Comparison of ENCODE assay signal across 8 cellular contexts in genomic region chr7:153381275-153382119, GRCh38.
A peak's percentile ranks its signal among the peaks of the same experiment; 100 is the strongest.
DNase-seq lines count a peak whose midpoint lies in the region; ATAC-seq and TF ChIP-seq lines count a peak whose summit lies in the region.

No MANE protein-coding gene starts in this region.

- H3K4me1 ChIP-seq in SJCRH30 (no peaks in the 10 kb centered on the region), heart right ventricle (peaks cover 0 to 4% (median 0%) of the 10 kb centered on the region in 9 donors), sigmoid colon (peaks cover 0 to 49% (median 34%) of the 10 kb centered on the region in 4 donors)

- TF ChIP-seq POLR2A in sigmoid colon (IDR thresholded peaks at IDR 0.05) = no peak

- TF ChIP-seq CTCF in heart right ventricle (IDR thresholded peaks at IDR 0.05) (peak; percentile 41 to 77 (median 70)), sigmoid colon (IDR thresholded peaks at IDR 0.05) (peak; percentile 91 to 97 (median 94))

- 21 to 24% methylated on average over 15 of the region's 15 CpGs for WGBS in heart right ventricle, 2 donors
- 25 to 31% methylated on average over 15 of the region's 15 CpGs for WGBS in sigmoid colon, 2 donors

- H3K36me3 ChIP-seq in SJCRH30 (no peaks in the 10 kb centered on the region), heart right ventricle (no peaks in the 10 kb centered on the region), sigmoid colon (no peaks in the 10 kb centered on the region)

- no peaks in the 10 kb centered on the region for H3K9me3 ChIP-seq in SJCRH30 (replicated peaks)
- H3K9me3 ChIP-seq in heart right ventricle = no peaks in the 10 kb centered on the region
- H3K9me3 ChIP-seq in sigmoid colon = no peaks in the 10 kb centered on the region

- no peak for TF ChIP-seq EP300 in sigmoid colon (IDR thresholded peaks at IDR 0.05)

- H3K4me3 ChIP-seq in SJCRH30 (no peak overlapping the region), heart right ventricle (peak overlapping the region in 1 of 10 donors; percentile 33), sigmoid colon (peak overlapping the region in 3 of 4 donors; percentile 10 to 30 (median 24))

- H3K27me3 ChIP-seq in SJCRH30 (peaks cover 12% of the 10 kb centered on the region; the same call in 1 of the 2 replicates), heart right ventricle (peaks cover 0 to 10% (median 0%) of the 10 kb centered on the region in 7 donors), sigmoid colon (no peaks in the 10 kb centered on the region)

- peak; percentile 6 for DNase-seq in activated T-cell treated with anti-CD3 and anti-CD28 coated beads for 48 hours (ENCODE audit: low read depth)
- no peak for DNase-seq in activated T-cell treated with anti-CD3 and anti-CD28 coated beads for 4 hours
- peak; percentile 19 to 69 for DNase-seq in SJCRH30
- peak in 1 of 2 donors; percentile 23 for DNase-seq in heart right ventricle
- DNase-seq in sigmoid colon = peak; percentile 77
- no peak for DNase-seq in T-helper 9 cell

- peak; percentile 57 for ATAC-seq in HG03045 (IDR thresholded peaks at IDR 0.05; ENCODE audit: unreplicated experiment)
- peak in 5 of 8 donors; percentile 40 to 83 (median 69) for ATAC-seq in heart right ventricle
- no peak for ATAC-seq in GM18517 (IDR thresholded peaks at IDR 0.05; ENCODE audit: unreplicated experiment)

- H3K27ac ChIP-seq in SJCRH30 = no peak overlapping the region
- H3K27ac ChIP-seq in heart right ventricle = no peak overlapping the region
- peak overlapping the region; percentile 64 to 82 (median 75) for H3K27ac ChIP-seq in sigmoid colon

- intact Hi-C loops in heart right ventricle (cut with DNase I) (loop anchor here in 2 of 10 donors (2.0 to 10.0 kb wide), 2 partner anchors 93 to 453 kb away; no protein-coding TSS in a partner anchor), sigmoid colon (cut with DNase I) (loop anchor here (1.0 to 2.0 kb wide), 4 partner anchors 141 to 1123 kb away; no protein-coding TSS in a partner anchor)

Comparison
In these comparisons a context has a peak if more than half of its experiments do, and no peak if none do; other contexts are left out.
1. DNase-seq: peak in activated T-cell treated with anti-CD3 and anti-CD28 coated beads for 48 hours (single experiment), SJCRH30 (2 of 2) and sigmoid colon (single experiment); none in activated T-cell treated with anti-CD3 and anti-CD28 coated beads for 4 hours (single experiment) and T-helper 9 cell (single experiment).
2. H3K27ac ChIP-seq: peak in sigmoid colon (4 of 4); none in SJCRH30 (single experiment) and heart right ventricle (0 of 10).